8 cellular contexts compared by ENCODE assay signal in the genomic region with DNA sequence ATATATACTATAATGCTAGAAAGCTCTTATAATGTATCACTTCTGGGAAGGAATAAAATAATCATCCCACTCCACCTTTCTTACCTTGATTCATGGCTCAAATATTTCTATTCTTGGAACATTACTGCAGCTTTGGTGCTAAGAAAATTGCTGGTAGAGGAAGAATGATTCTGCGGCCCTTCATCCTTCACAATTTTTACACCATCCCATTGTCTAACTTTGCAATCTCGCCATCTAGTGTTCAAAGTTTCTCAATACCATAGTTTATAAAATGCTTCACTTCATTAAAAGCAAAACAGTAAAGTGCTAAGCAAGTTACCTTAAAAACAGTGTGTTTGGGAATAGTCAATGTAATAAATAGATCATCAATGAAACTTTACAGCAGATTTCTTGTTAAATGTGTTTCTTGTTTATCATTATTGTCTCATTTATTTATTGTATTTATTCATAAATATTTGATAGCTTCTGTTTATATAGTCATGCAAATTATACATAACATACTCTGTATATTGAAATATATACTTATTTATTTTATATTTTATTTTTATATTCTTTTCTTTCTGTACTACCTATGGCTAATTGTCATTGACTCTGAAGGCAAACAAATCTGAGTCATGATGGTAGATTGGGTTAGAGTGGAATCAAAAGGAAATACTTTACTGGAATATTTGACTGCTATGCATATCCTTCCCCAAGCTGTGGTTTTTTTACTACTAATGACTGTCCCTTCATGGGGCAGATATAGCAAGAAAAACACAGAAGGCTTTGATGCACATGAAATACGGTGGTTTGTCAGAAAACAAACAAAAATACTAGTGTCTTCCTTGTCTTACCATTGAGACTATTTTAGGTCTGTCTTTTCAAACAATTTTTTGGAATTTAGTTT.
A peak's percentile ranks its signal among the peaks of the same experiment; 100 is the strongest.
DNase-seq lines count a peak whose midpoint lies in the region; ATAC-seq, FAIRE-seq and TF ChIP-seq lines count a peak whose summit lies in the region.

No MANE protein-coding gene starts in this region.

- no peak overlapping the region for H3K27ac ChIP-seq in CD8-positive, alpha-beta T cell (ENCODE audit: low read depth, low read length)
- H3K27ac ChIP-seq in SJCRH30, result no peak overlapping the region

- H3K4me1 Mint-ChIP-seq in CD8-positive, alpha-beta T cell (ENCODE audit: low read depth), result no peaks in the 10 kb centered on the region

- no peaks in the 10 kb centered on the region for H3K9me3 Mint-ChIP-seq in CD8-positive, alpha-beta T cell

- DNase-seq in CD8-positive, alpha-beta T cell, result no peak
- DNase-seq in LHCN-M2 (ENCODE audit: low read depth), result peak; percentile 75
- peak; percentile 21 to 85 for DNase-seq in SJCRH30
- DNase-seq in foreskin melanocyte, result peak; percentile 73
- no peak for DNase-seq in sciatic nerve (ENCODE audit: low spot score)
- DNase-seq in H54 (ENCODE audit: insufficient read length, low spot score), result no peak

- TF ChIP-seq POLR2A in H54 (IDR thresholded peaks at IDR 0.05; ENCODE audit: low read depth, low read length), result no peak

- intact Hi-C loops in CD8-positive, alpha-beta T cell (cut with DNase I, micrococcal nuclease), result no loop called here
- intact Hi-C loops in sciatic nerve (cut with DNase I), result no loop called here

- H3K4me3 ChIP-seq in CD8-positive, alpha-beta T cell (ENCODE audit: low read depth, low read length), result no peak overlapping the region
- H3K4me3 ChIP-seq in SJCRH30, result no peak overlapping the region

- H3K9me3 ChIP-seq in CD8-positive, alpha-beta T cell (ENCODE audit: low read length), result no peaks in the 10 kb centered on the region
- no peaks in the 10 kb centered on the region for H3K9me3 ChIP-seq in SJCRH30 (replicated peaks)

- no peaks in the 10 kb centered on the region for H3K36me3 ChIP-seq in CD8-positive, alpha-beta T cell (ENCODE audit: insufficient read depth, low read length)
- H3K36me3 ChIP-seq in SJCRH30, result peaks cover 2% of the 10 kb centered on the region; the same call in 1 of the 2 replicates

- H3K4me1 ChIP-seq in CD8-positive, alpha-beta T cell (ENCODE audit: insufficient read depth, low read length), result no peaks in the 10 kb centered on the region
- H3K4me1 ChIP-seq in SJCRH30, result no peaks in the 10 kb centered on the region

- FAIRE-seq in H54 (lab: Jason Lieb, UNC), result no peak

- no peaks in the 10 kb centered on the region for H3K27me3 ChIP-seq in CD8-positive, alpha-beta T cell (ENCODE audit: insufficient read depth, low read length)
- no peaks in the 10 kb centered on the region for H3K27me3 ChIP-seq in SJCRH30

- CTCF ChIA-PET in CD8-positive, alpha-beta T cell (lab: Charles Lee), result no interaction called here

- no peak for ATAC-seq in CD8-positive, alpha-beta T cell
- ATAC-seq in GM19468 (IDR thresholded peaks at IDR 0.05; ENCODE audit: extremely low read depth, unreplicated experiment), result peak; percentile 54
- peak; percentile 74 for ATAC-seq in sciatic nerve
- ATAC-seq in GM18868 (IDR thresholded peaks at IDR 0.05; ENCODE audit: unreplicated experiment), result no peak

- no peak overlapping the region for H3K27ac Mint-ChIP-seq in CD8-positive, alpha-beta T cell

- peak; percentile 12 for TF ChIP-seq CTCF in CD8-positive, alpha-beta T cell (IDR thresholded peaks at IDR 0.05)

- POLR2A ChIA-PET in CD8-positive, alpha-beta T cell (lab: Charles Lee), result no interaction called here

- no peaks in the 10 kb centered on the region for H3K36me3 Mint-ChIP-seq in CD8-positive, alpha-beta T cell

- no peaks in the 10 kb centered on the region for H3K27me3 Mint-ChIP-seq in CD8-positive, alpha-beta T cell (ENCODE audit: low read depth)

- no peak overlapping the region for H3K4me3 Mint-ChIP-seq in CD8-positive, alpha-beta T cell

Comparison
In these comparisons a context has a peak if more than half of its experiments do, and no peak if none do; other contexts are left out.
1. ATAC-seq: peak in GM19468 (single experiment) and sciatic nerve (single experiment); none in CD8-positive, alpha-beta T cell (single experiment) and GM18868 (single experiment).
2. DNase-seq: peak in LHCN-M2 (single experiment), SJCRH30 (2 of 2) and foreskin melanocyte (single experiment); none in CD8-positive, alpha-beta T cell (0 of 7), sciatic nerve (single experiment) and H54 (single experiment).